Comparison of ENCODE assay signal across 30 cellular contexts in the genomic region with DNA sequence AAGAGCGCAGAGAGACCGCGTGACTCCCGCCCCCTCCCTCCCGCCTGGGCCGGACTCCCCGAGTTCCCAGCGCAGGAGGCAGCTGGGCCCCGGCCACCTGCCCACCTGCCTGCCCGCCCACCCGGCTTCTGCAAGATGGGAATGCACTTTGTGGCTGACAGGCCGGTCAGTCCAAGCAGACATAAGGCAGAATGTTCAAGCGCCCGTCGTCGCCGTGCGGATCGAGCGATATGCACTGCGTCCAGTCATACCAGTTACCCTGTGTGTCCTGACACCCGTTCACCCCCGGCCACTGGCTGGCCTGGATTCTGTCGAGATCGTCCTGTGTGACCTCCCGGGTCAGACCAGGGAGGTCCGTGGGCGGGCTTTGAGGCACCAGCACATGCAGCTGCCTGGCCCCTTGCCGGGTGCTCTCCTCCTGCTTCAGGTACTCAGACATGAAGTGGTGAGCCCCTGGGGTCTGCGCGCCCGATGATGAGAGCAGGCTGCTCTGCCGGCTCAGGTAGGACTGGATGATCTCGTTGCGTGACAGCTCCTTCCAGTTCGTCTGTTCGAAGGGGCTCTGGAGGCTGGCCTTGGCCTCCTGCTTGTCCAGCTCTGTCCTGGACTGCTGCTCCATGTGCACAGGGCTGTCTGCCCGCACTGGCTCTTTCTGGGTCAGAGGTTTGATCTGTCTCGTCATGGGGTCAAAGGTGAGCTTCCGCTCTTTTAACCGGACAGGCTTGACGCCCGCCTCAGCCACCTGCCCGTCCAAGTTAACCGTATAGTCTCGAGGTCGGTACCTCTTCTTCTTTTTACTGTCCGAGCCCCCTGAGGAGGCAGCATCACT. TPM values are rescaled to one million over a fixed set of nuclear protein-coding genes. Genes with fewer than 3 reads are reported as not detected.
A peak's percentile ranks its signal among the peaks of the same experiment; 100 is the strongest.
DNase-seq lines count a peak whose midpoint lies in the region; ATAC-seq and TF ChIP-seq lines count a peak whose summit lies in the region.
"Had no signal": no experiment of that assay in that cellular context is flagged by ENCODE, and none has a peak within 500 bp of the region (broad histone marks: within the 10 kb centered on the region; RNA-seq: fewer than 3 reads in every experiment).

No MANE protein-coding gene starts in this region.

- H3K4me1 ChIP-seq in right lobe of liver (peaks cover 0 to 36% (median 17%) of the 10 kb centered on the region in 4 donors), subcutaneous abdominal adipose tissue (ENCODE audit: control insufficient read depth in 5 of 5, insufficient read depth in 5 of 5, low read length in 5 of 5) (peaks cover 25 to 69% (median 58%) of the 10 kb centered on the region in 5 donors)
- H3K4me1 ChIP-seq: foreskin keratinocyte had no signal

- in situ Hi-C loops in KBM-7 (cut with MboI; ENCODE audit: low pct_unique_long_range_greater_than_20kb, low sequenced_read_pairs), result no loop called here

- peaks cover 4% of the 10 kb centered on the region for H3K36me3 Mint-ChIP-seq in activated naive CD4-positive, alpha-beta T cell treated with anti-CD3 and anti-CD28 coated beads, Interleukin-2, amount 50 U/mL, for 24 hours
- H3K36me3 Mint-ChIP-seq in activated B cell treated with CpG ODN at 0.5 μM for 24 hours (ENCODE audit: low read depth), result peaks cover 63% of the 10 kb centered on the region

- no peak for TF ChIP-seq POLR2A in right lobe of liver (IDR thresholded peaks at IDR 0.05)

- intact Hi-C loops in activated B cell treated with CpG ODN at 0.5 μM for 24 hours (cut with micrococcal nuclease) (no loop called here), right lobe of liver (cut with DNase I) (no loop called here)

- ATAC-seq in activated B cell treated with CpG ODN at 0.5 μM for 24 hours (ENCODE audit: low read depth) (no peak), right lobe of liver (peak; percentile 37 to 69 (median 60))
- ATAC-seq: foreskin keratinocyte; heart right ventricle; naive thymus-derived CD4-positive, alpha-beta T cell; stimulated activated effector memory CD8-positive, alpha-beta T cell treated with anti-CD3 and anti-CD28 coated beads, Interleukin-12 subunit alpha, Interleukin-12 subunit beta, amount 100 ng/mL, for 72 hours; upper lobe of right lung had no signal

- TF ChIP-seq CTCF in activated B cell treated with CpG ODN at 0.5 μM for 24 hours (IDR thresholded peaks at IDR 0.05), result no peak
- TF ChIP-seq CTCF in right lobe of liver (IDR thresholded peaks at IDR 0.05), result no peak

- no peaks in the 10 kb centered on the region for H3K27me3 Mint-ChIP-seq in activated naive CD4-positive, alpha-beta T cell treated with anti-CD3 and anti-CD28 coated beads, Interleukin-2, amount 50 U/mL, for 24 hours
- no peaks in the 10 kb centered on the region for H3K27me3 Mint-ChIP-seq in activated B cell treated with CpG ODN at 0.5 μM for 24 hours
- H3K27me3 Mint-ChIP-seq: CD4-positive, alpha-beta memory T cell had no signal

- CTCF ChIA-PET in activated B cell treated with CpG ODN at 0.5 μM for 24 hours (lab: Charles Lee), result no interaction called here

- H3K4me3 ChIP-seq in right lobe of liver (no peak overlapping the region), subcutaneous abdominal adipose tissue (ENCODE audit: low read depth in 1 of 5, low read length in 5 of 5) (no peak overlapping the region)
- H3K4me3 ChIP-seq: esophagus squamous epithelium, heart right ventricle, SJCRH30, suprapubic skin, upper lobe of right lung had no signal

- H3K4me3 Mint-ChIP-seq in activated naive CD4-positive, alpha-beta T cell treated with anti-CD3 and anti-CD28 coated beads, Interleukin-2, amount 50 U/mL, for 24 hours, result peak overlapping the region; percentile 16
- no peak overlapping the region for H3K4me3 Mint-ChIP-seq in activated B cell treated with CpG ODN at 0.5 μM for 24 hours
- H3K4me3 Mint-ChIP-seq: H9; stimulated activated effector memory CD8-positive, alpha-beta T cell treated with anti-CD3 and anti-CD28 coated beads, Interleukin-12 subunit alpha, Interleukin-12 subunit beta, amount 100 ng/mL, for 72 hours had no signal

- H3K27ac ChIP-seq in right lobe of liver, result peak overlapping the region; percentile 22 to 63 (median 36)
- H3K27ac ChIP-seq in subcutaneous abdominal adipose tissue (ENCODE audit: low read depth, low read length), result peak overlapping the region; percentile 10
- H3K27ac ChIP-seq: esophagus squamous epithelium, foreskin keratinocyte, SJCRH30, suprapubic skin, upper lobe of right lung, WERI-Rb-1 had no signal

- H3K36me3 ChIP-seq in right lobe of liver (peaks cover 0 to 5% (median 2%) of the 10 kb centered on the region in 4 donors), subcutaneous abdominal adipose tissue (ENCODE audit: control insufficient read depth in 5 of 5, insufficient read depth in 5 of 5, low read length in 5 of 5) (peaks cover 0 to 51% (median 33%) of the 10 kb centered on the region in 5 donors)

- H3K27me3 ChIP-seq in right lobe of liver (no peaks in the 10 kb centered on the region), subcutaneous abdominal adipose tissue (ENCODE audit: control insufficient read depth in 5 of 5, insufficient read depth in 4 of 5, low read length in 5 of 5) (no peaks in the 10 kb centered on the region)
- H3K27me3 ChIP-seq: esophagus squamous epithelium, foreskin keratinocyte, heart right ventricle, SJCRH30, suprapubic skin, upper lobe of right lung had no signal

- no peaks in the 10 kb centered on the region for H3K9me3 Mint-ChIP-seq in activated naive CD4-positive, alpha-beta T cell treated with anti-CD3 and anti-CD28 coated beads, Interleukin-2, amount 50 U/mL, for 24 hours
- H3K9me3 Mint-ChIP-seq in activated B cell treated with CpG ODN at 0.5 μM for 24 hours, result no peaks in the 10 kb centered on the region
- H3K9me3 Mint-ChIP-seq: H9; naive thymus-derived CD4-positive, alpha-beta T cell; stimulated activated effector memory CD8-positive, alpha-beta T cell treated with anti-CD3 and anti-CD28 coated beads, Interleukin-12 subunit alpha, Interleukin-12 subunit beta, amount 100 ng/mL, for 72 hours had no signal

- WGBS in right lobe of liver (ENCODE audit: insufficient coverage, low coverage, low lambda C conversion rate, missing lambda C conversion rate), result 32% methylated on average over 23 of the region's 48 CpGs

- H3K9me3 ChIP-seq in right lobe of liver (no peaks in the 10 kb centered on the region), subcutaneous abdominal adipose tissue (ENCODE audit: control insufficient read depth in 5 of 5, low read length in 5 of 5) (no peaks in the 10 kb centered on the region)
- H3K9me3 ChIP-seq: esophagus squamous epithelium, heart right ventricle, SJCRH30, suprapubic skin, upper lobe of right lung had no signal

- no peak for DNase-seq in activated naive CD4-positive, alpha-beta T cell treated with anti-CD3 and anti-CD28 coated beads, Interleukin-2, amount 50 U/mL, for 16 hours
- no peak for DNase-seq in activated B cell treated with CpG ODN at 0.5 μM for 24 hours
- DNase-seq in right lobe of liver, result peak; percentile 59 to 90 (median 79)
- DNase-seq in NCI-H2227 treated with DMSO at 0.1 percent for 48 hours (lab: John Stamatoyannopoulos, UW), result no peak
- DNase-seq in KBM-7, result no peak
- no peak for DNase-seq in NCI-H526 (lab: John Stamatoyannopoulos, UW)
- DNase-seq: activated CD4-positive, alpha-beta T cell treated with anti-CD3 and anti-CD28 coated beads, Interleukin-2, amount 50 U/mL, for 1 hour; activated naive CD4-positive, alpha-beta T cell treated with Interleukin-2 at 50 U/mL for 16 hours; amygdala; CD4-positive, alpha-beta memory T cell; esophagus squamous epithelium; foreskin keratinocyte; H9; heart right ventricle; kidney; midbrain; naive thymus-derived CD4-positive, alpha-beta T cell; NCI-H1436 treated with DMSO at 0.1 percent for 48 hours; NCI-H2081 treated with DMSO at 0.1 percent for 48 hours; NCI-H446 treated with DMSO at 0.1 percent for 48 hours; NCI-H82; SJCRH30; SW 1271; T-helper 9 cell; upper lobe of right lung; WERI-Rb-1 had no signal

- H3K9ac ChIP-seq in subcutaneous abdominal adipose tissue (ENCODE audit: low read length in 5 of 5), result no peak overlapping the region

- no peak overlapping the region for H3K27ac Mint-ChIP-seq in activated naive CD4-positive, alpha-beta T cell treated with anti-CD3 and anti-CD28 coated beads, Interleukin-2, amount 50 U/mL, for 24 hours
- H3K27ac Mint-ChIP-seq in activated B cell treated with CpG ODN at 0.5 μM for 24 hours, result peak overlapping the region; percentile 35

- POLR2A ChIA-PET in activated B cell treated with CpG ODN at 0.5 μM for 24 hours (lab: Charles Lee), result interaction anchor here (0.6 to 7.3 kb wide), 2 partner anchors 10 to 126 kb away, joined by 5 to 190 read pairs; no protein-coding TSS in a partner anchor

- H3K4me1 Mint-ChIP-seq in activated naive CD4-positive, alpha-beta T cell treated with anti-CD3 and anti-CD28 coated beads, Interleukin-2, amount 50 U/mL, for 24 hours, result peaks cover 56% of the 10 kb centered on the region
- H3K4me1 Mint-ChIP-seq in activated B cell treated with CpG ODN at 0.5 μM for 24 hours, result peaks cover 60% of the 10 kb centered on the region

RNA-seq across cellular contexts. Expression of gene SLC35E1, which starts 3.9 kb away (rescaled TPM):
- total RNA-seq in activated B cell treated with CpG ODN at 0.5 μM for 24 hours (41.6 and 51.7 TPM in 2 replicates), right lobe of liver (10 to 100 TPM; 17.2 to 27.4 (median 20.1) TPM)

RNA-seq across cellular contexts. Expression of gene CHERP, which starts 33.8 kb away (rescaled TPM):
- total RNA-seq in activated B cell treated with CpG ODN at 0.5 μM for 24 hours (70.9 and 89.3 TPM in 2 replicates), right lobe of liver (10 to 100 TPM in 4 of 6 experiments, 1 to 10 TPM in 2; 6.8 to 26.2 (median 20.6) TPM)

RNA-seq across cellular contexts. Expression of gene MED26, which starts 51.9 kb away (rescaled TPM):
- total RNA-seq in activated B cell treated with CpG ODN at 0.5 μM for 24 hours, result 32.0 and 36.1 TPM in 2 replicates
- 1 to 10 TPM; 3.4 to 5.4 (median 4.4) TPM for total RNA-seq in right lobe of liver

Comparison
In these comparisons a context has a peak if more than half of its experiments do, and no peak if none do; other contexts are left out.
1. DNase-seq: peak in right lobe of liver (3 of 3); none in activated naive CD4-positive, alpha-beta T cell treated with anti-CD3 and anti-CD28 coated beads, Interleukin-2, amount 50 U/mL, for 16 hours (single experiment), activated B cell treated with CpG ODN at 0.5 μM for 24 hours (single experiment), NCI-H2227 treated with DMSO at 0.1 percent for 48 hours (single experiment), KBM-7 (single experiment) and NCI-H526 (0 of 2).